In genomic region chr6:55758156-55758942, GRCh38 we compare ENCODE assay signal across 10 cellular contexts.
DNase-seq lines count a peak whose midpoint lies in the region; ATAC-seq, FAIRE-seq and TF ChIP-seq lines count a peak whose summit lies in the region.
"Had no signal": no experiment of that assay in that cellular context is flagged by ENCODE, and none has a peak within 500 bp of the region (broad histone marks: within the 10 kb centered on the region; RNA-seq: fewer than 3 reads in every experiment).

No MANE protein-coding gene starts in this region.

- TF ChIP-seq CTCF in AG09309 (IDR thresholded peaks at IDR 0.05; ENCODE audit: control insufficient read depth, insufficient read depth, low read depth, low read length, missing control alignments) (no peak), HepG2 (CRISPR knock-in tag; IDR thresholded peaks at IDR 0.05) (no peak)

- no peaks in the 10 kb centered on the region for H3K36me3 ChIP-seq in HepG2 (replicated peaks in 1 of 2; ENCODE audit: control insufficient read depth in 1 of 2, insufficient read depth in 2 of 2, low read length in 2 of 2)

- no peak overlapping the region for H3K27ac ChIP-seq in HepG2 (ENCODE audit: extremely low read length, insufficient read depth, low read length)

- no peaks in the 10 kb centered on the region for H3K79me2 ChIP-seq in HepG2 (ENCODE audit: insufficient read depth, low read length)

- no peaks in the 10 kb centered on the region for H3K9me3 ChIP-seq in HepG2 (ENCODE audit: low read length)

- no peaks in the 10 kb centered on the region for H3K27me3 ChIP-seq in HepG2 (ENCODE audit: control insufficient read depth in 1 of 2, insufficient read depth in 2 of 2, low read length in 2 of 2)

- FAIRE-seq in HTR-8/SVneo (lab: Jason Lieb, UNC), result no peak
- FAIRE-seq in HepG2 (lab: Jason Lieb, UNC), result no peak
- FAIRE-seq: K562 had no signal

- H2AFZ ChIP-seq in HepG2 (ENCODE audit: low read length), result no peak overlapping the region

- intact Hi-C loops in HepG2 (cut with micrococcal nuclease; ENCODE audit: unreplicated experiment), result no loop called here

- POLR2A ChIA-PET in HepG2 (lab: Yijun Ruan, JAX), result no interaction called here

- H3K4me1 ChIP-seq in HepG2 (ENCODE audit: insufficient read depth, low read length), result no peaks in the 10 kb centered on the region

- in situ Hi-C loops in HepG2 (cut with HindIII; ENCODE audit: extremely low pct_ligation_motif_present, low pct_unique_long_range_greater_than_20kb), result no loop called here

- H3K9ac ChIP-seq in HepG2 (ENCODE audit: insufficient read depth, low read depth, low read length), result no peak overlapping the region

- ATAC-seq in HepG2, result peak; percentile 62; the same call in 2 of the 3 replicates
- no peak for ATAC-seq in GM21723 (IDR thresholded peaks at IDR 0.05; ENCODE audit: unreplicated experiment)
- ATAC-seq in HG03039 (IDR thresholded peaks at IDR 0.05; ENCODE audit: unreplicated experiment), result no peak
- ATAC-seq: K562 had no signal

- H3K4me3 ChIP-seq in AG09309 (ENCODE audit: control insufficient read depth, low read depth, low read length) (no peak overlapping the region), HepG2 (replicated peaks in 1 of 3; ENCODE audit: insufficient read depth in 1 of 3, low read depth in 2 of 3, low read length in 3 of 3) (no peak overlapping the region)
- H3K4me3 ChIP-seq: K562 had no signal

- TF ChIP-seq EP300 in HepG2 (IDR thresholded peaks at IDR 0.05; ENCODE audit: low read depth in 2 of 2, low read length in 2 of 2) (no peak), HepG2 (CRISPR knock-in tag; IDR thresholded peaks at IDR 0.05; ENCODE audit: borderline replicate concordance) (no peak)

- WGBS in HepG2 (ENCODE audit: low lambda C conversion rate), result under 1% methylated on average over 3 of the region's 3 CpGs

- TF ChIP-seq RAD21 in HepG2 (CRISPR knock-in tag; IDR thresholded peaks at IDR 0.05), result no peak

- no peaks in the 10 kb centered on the region for H4K20me1 ChIP-seq in HepG2 (ENCODE audit: insufficient read depth, low read length)

- no peak overlapping the region for H3K4me2 ChIP-seq in HepG2 (ENCODE audit: low read depth, low read length)

- BruUV-seq in HepG2 (replicated peaks; lab: Mats Ljungman, UMichigan), result no TSS peak

- DNase-seq in AG09309 (ENCODE audit: low read depth) (peak; percentile 87), HTR-8/SVneo (ENCODE audit: insufficient read length, low spot score) (peak; percentile 13), dedifferentiated amniotic fluid mesenchymal stem cell (ENCODE audit: extremely low spot score) (peak; percentile 91), HepG2 (ENCODE audit: low spot score) (peak; percentile 5), NOMO-1 treated with dmso at 0.1 percent for 144 hours (lab: John Stamatoyannopoulos, UW; ENCODE audit: unreplicated experiment) (no peak)
- DNase-seq in stimulated activated CD4-positive, alpha-beta T cell treated with anti-CD3 and anti-CD28 coated beads, Interleukin-12 subunit alpha, Interleukin-12 subunit beta, amount 100 ng/mL, for 4 hours, result no peak
- DNase-seq: substantia nigra had no signal

- CTCF ChIA-PET in HepG2 (lab: Yijun Ruan, JAX; ENCODE audit: low intra/inter-chr PET ratio, low total read pairs), result no interaction called here

- TF ChIP-seq POLR2A in HepG2 (IDR thresholded peaks at IDR 0.05; ENCODE audit: insufficient read depth in 1 of 2, low read depth in 2 of 2, low read length in 2 of 2), result no peak

TF ChIP-seq in HepG2, 621 proteins besides CTCF, POLR2A, EP300 and RAD21:
- TF ChIP-seq, protein P1, sequence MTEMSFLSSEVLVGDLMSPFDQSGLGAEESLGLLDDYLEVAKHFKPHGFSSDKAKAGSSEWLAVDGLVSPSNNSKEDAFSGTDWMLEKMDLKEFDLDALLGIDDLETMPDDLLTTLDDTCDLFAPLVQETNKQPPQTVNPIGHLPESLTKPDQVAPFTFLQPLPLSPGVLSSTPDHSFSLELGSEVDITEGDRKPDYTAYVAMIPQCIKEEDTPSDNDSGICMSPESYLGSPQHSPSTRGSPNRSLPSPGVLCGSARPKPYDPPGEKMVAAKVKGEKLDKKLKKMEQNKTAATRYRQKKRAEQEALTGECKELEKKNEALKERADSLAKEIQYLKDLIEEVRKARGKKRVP (CRISPR knock-in tag; IDR thresholded peaks at IDR 0.05), result peak in 1 of 2 experiments; percentile 48; a peak in 1 of 4 replicates
- TF ChIP-seq CEBPB (IDR thresholded peaks at IDR 0.05; ENCODE audit: borderline replicate concordance, low read depth, low read length) (peak; percentile 26; the same call in 1 of the 2 replicates), KAT2B (IDR thresholded peaks at IDR 0.05; ENCODE audit: borderline replicate concordance, low read depth, low read length) (no peak)

Comparison
In these comparisons a context has a peak if more than half of its experiments do, and no peak if none do; other contexts are left out.
1. DNase-seq: peak in AG09309 (single experiment), HTR-8/SVneo (single experiment), dedifferentiated amniotic fluid mesenchymal stem cell (single experiment) and HepG2 (single experiment); none in NOMO-1 treated with dmso at 0.1 percent for 144 hours (single experiment) and stimulated activated CD4-positive, alpha-beta T cell treated with anti-CD3 and anti-CD28 coated beads, Interleukin-12 subunit alpha, Interleukin-12 subunit beta, amount 100 ng/mL, for 4 hours (single experiment).